In genomic region chr10:49310901-49311561, GRCh38 we compare ENCODE assay signal across 19 cellular contexts. TPM values are rescaled to one million over a fixed set of nuclear protein-coding genes. Genes with fewer than 3 reads are reported as not detected.
"Had no signal": no experiment of that assay in that cellular context is flagged by ENCODE, and none has a peak within 500 bp of the region (broad histone marks: within the 10 kb centered on the region; RNA-seq: fewer than 3 reads in every experiment).

No MANE protein-coding gene starts in this region.

- H3K27me3 ChIP-seq: neural progenitor cell, ovary, transverse colon had no signal

- H3K4me1 Mint-ChIP-seq: mesothelial cell of epicardium, neural progenitor cell had no signal

- H3K4me1 ChIP-seq: lower lobe of right lung, neural progenitor cell, transverse colon had no signal

- DNase-seq: activated CD4-positive, alpha-beta T cell treated with anti-CD3 and anti-CD28 coated beads, Interleukin-2, amount 50 U/mL, for 4 hours; activated CD4-positive, CD25-positive, alpha-beta regulatory T cell treated with anti-CD3 and anti-CD28 coated beads, Interleukin-2, amount 50 U/mL, for 72 hours; activated naive CD4-positive, alpha-beta T cell treated with anti-CD3 and anti-CD28 coated beads, Interleukin-2, amount 50 U/mL, for 16 hours; activated T-cell treated with anti-CD3 and anti-CD28 coated beads for 4 hours; amniotic stem cell; caudate nucleus; effector CD8-positive, alpha-beta T cell; foreskin fibroblast; lower lobe of right lung; ovary; stimulated activated CD4-positive, alpha-beta T cell treated with anti-CD3 and anti-CD28 coated beads, Interleukin-4, amount 100 ng/mL, for 1 hour; stimulated activated naive CD4-positive, alpha-beta T cell; T1000; transverse colon had no signal

- H3K4me3 Mint-ChIP-seq: mesothelial cell of epicardium, neural progenitor cell had no signal

- H3K27ac ChIP-seq: neural progenitor cell, ovary, transverse colon had no signal

- H3K4me3 ChIP-seq: coronary artery, neural progenitor cell, ovary, transverse colon had no signal

- H3K36me3 Mint-ChIP-seq: mesothelial cell of epicardium, neural progenitor cell, T-cell had no signal

- H3K27ac Mint-ChIP-seq: mesothelial cell of epicardium, neural progenitor cell had no signal

- H3K36me3 ChIP-seq: lower lobe of right lung, neural progenitor cell, ovary, transverse colon had no signal

- H3K9me3 ChIP-seq: lower lobe of right lung, ovary, transverse colon had no signal

- H3K9me3 Mint-ChIP-seq: mesothelial cell of epicardium had no signal

RNA-seq across cellular contexts. Expression of gene C10orf71, which starts 12.1 kb away (rescaled TPM):
- total RNA-seq: lower lobe of right lung, mesothelial cell of epicardium, T-cell had no signal
- polyA plus RNA-seq: immature natural killer cell had no signal
